In the genomic region with DNA sequence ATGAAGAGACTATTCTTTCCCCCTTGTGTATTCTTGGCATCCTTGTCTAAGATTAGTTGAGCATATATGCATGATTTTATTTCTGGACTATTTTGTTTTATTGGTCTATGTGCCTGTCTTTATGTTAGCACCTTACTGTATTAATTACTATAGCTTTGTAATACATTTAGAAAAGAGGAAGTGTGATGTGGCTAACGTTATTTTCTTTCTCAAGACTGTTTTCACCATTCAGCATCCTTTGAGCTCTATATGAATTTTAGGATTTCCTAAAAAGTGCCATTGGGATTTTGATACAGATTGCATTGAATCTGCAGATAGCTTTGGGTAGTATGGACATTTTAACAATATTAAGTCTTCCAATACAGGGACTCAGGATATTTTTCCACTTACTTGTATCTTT, we compare ENCODE assay signal across 31 cellular contexts. TPM values are rescaled to one million over a fixed set of nuclear protein-coding genes. Genes with fewer than 3 reads are reported as not detected.
"Had no signal": no experiment of that assay in that cellular context is flagged by ENCODE, and none has a peak within 500 bp of the region (broad histone marks: within the 10 kb centered on the region; RNA-seq: fewer than 3 reads in every experiment).

No MANE protein-coding gene starts in this region.

- H3K9me3 ChIP-seq: esophagus squamous epithelium, gastrocnemius medialis, left lung, lower lobe of right lung, mucosa of descending colon had no signal

- H3K4me3 ChIP-seq: esophagus squamous epithelium, gastrocnemius medialis, heart right ventricle, left lung, lower lobe of right lung, mucosa of descending colon had no signal

- H3K27ac Mint-ChIP-seq: dendritic cell treated with granulocyte-macrophage colony-stimulating factor and Interleukin-4, amounts not matched to agents 40 ng/mL and 50 ng/mL, for 4 days; effector memory CD8-positive, alpha-beta T cell; endodermal cell; mesothelial cell of epicardium; naive B cell; natural killer cell had no signal

- FAIRE-seq: islet of Langerhans, keratinocyte had no signal

- H3K36me3 Mint-ChIP-seq: mesothelial cell of epicardium, naive B cell, natural killer cell had no signal

- H3K36me3 ChIP-seq: esophagus squamous epithelium, gastrocnemius medialis, heart right ventricle, left lung, lower lobe of right lung had no signal

- H3K27me3 Mint-ChIP-seq: dendritic cell treated with granulocyte-macrophage colony-stimulating factor and Interleukin-4, amounts not matched to agents 40 ng/mL and 50 ng/mL, for 4 days; effector memory CD8-positive, alpha-beta T cell; naive B cell had no signal

- H3K4me3 Mint-ChIP-seq: dendritic cell treated with granulocyte-macrophage colony-stimulating factor and Interleukin-4, amounts not matched to agents 40 ng/mL and 50 ng/mL, for 4 days; effector memory CD8-positive, alpha-beta T cell; endodermal cell; mesothelial cell of epicardium; naive B cell; natural killer cell had no signal

- H3K27ac ChIP-seq: epithelial cell of prostate, esophagus squamous epithelium, gastrocnemius medialis, heart right ventricle, left lung, lower lobe of right lung had no signal

- DNase-seq: cortex of kidney; effector CD8-positive, alpha-beta T cell; effector memory CD8-positive, alpha-beta T cell; endodermal cell; erythroblast; esophagus squamous epithelium; foreskin fibroblast; foreskin melanocyte; gastrocnemius medialis; glutamatergic neuron; head of caudate nucleus; heart right ventricle; hippocampal formation; left cardiac atrium; left lung; left ventricle myocardium superior; lower lobe of right lung; mesenchymal stem cell; mucosa of descending colon; naive B cell; natural killer cell had no signal

- H3K9me3 Mint-ChIP-seq: endodermal cell had no signal

- H3K27me3 ChIP-seq: esophagus squamous epithelium, gastrocnemius medialis, heart right ventricle, left lung had no signal

- H3K4me1 ChIP-seq: esophagus squamous epithelium, gastrocnemius medialis, heart right ventricle, left lung, lower lobe of right lung had no signal

- ATAC-seq: effector memory CD8-positive, alpha-beta T cell; esophagus mucosa; gastrocnemius medialis; heart right ventricle; left cardiac atrium; left lung; left ventricle myocardium superior; lower lobe of right lung; mucosa of descending colon; natural killer cell had no signal

- H3K4me1 Mint-ChIP-seq: endodermal cell, mesothelial cell of epicardium, naive B cell, natural killer cell had no signal

RNA-seq across cellular contexts. Expression of a gene that starts 37.5 kb away (rescaled TPM):
- total RNA-seq: dermis microvascular lymphatic vessel endothelial cell, glomerular endothelial cell, lung microvascular endothelial cell, myocyte, natural killer cell had no signal
- polyA plus RNA-seq: keratinocyte had no signal
